In the genomic region with DNA sequence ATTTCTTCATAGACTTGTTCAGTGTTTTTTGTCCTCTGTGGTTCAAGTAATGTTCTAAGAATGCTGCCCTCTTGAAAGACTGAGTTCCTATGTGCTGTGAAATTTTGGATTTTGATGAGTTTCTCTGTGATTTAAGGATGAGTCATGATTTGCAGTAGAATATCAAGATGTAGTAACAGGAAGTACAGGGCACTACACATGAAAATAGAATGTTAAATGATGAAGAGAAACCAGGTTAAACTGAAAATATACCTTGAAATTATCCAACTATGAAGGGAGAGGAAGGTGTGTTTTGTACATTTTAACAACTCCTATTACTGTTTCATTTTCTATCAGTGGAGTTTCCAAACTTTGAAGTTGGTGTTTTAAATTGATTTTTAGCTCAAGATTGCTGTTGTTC, we compare ENCODE assay signal across 8 cellular contexts.
DNase-seq lines count a peak whose midpoint lies in the region; ATAC-seq and TF ChIP-seq lines count a peak whose summit lies in the region.

No MANE protein-coding gene starts in this region.

- no peak for DNase-seq in activated CD4-positive, CD25-positive, alpha-beta regulatory T cell treated with anti-CD3 and anti-CD28 coated beads, Interleukin-2, amount 50 U/mL, for 72 hours
- DNase-seq in RWPE1 (ENCODE audit: low spot score) = peak; percentile 72
- DNase-seq in epithelial cell of esophagus (ENCODE audit: low read depth) = peak; percentile 94
- no peak for DNase-seq in stimulated activated naive CD8-positive, alpha-beta T cell treated with anti-CD3 and anti-CD28 coated beads, Interleukin-15, amount 100 ng/mL, for 72 hours
- DNase-seq in stimulated activated CD8-positive, alpha-beta memory T cell treated with anti-CD3 and anti-CD28 coated beads, Interleukin-4, amount 100 ng/mL, for 48 hours = no peak
- no peak for DNase-seq in NCI-H146 (lab: John Stamatoyannopoulos, UW)

- TF ChIP-seq CTCF in RWPE1 (conservative IDR thresholded peaks at IDR 0.05; ENCODE audit: low read depth) (no peak), epithelial cell of esophagus (IDR thresholded peaks at IDR 0.05; ENCODE audit: insufficient read depth, low read depth, low read length, missing control alignments) (no peak)

- peak overlapping the region; percentile 52 to 74 for H3K4me3 Mint-ChIP-seq in stimulated activated naive CD8-positive, alpha-beta T cell treated with anti-CD3 and anti-CD28 coated beads, Interleukin-15, amount 100 ng/mL, for 72 hours

- H3K27ac ChIP-seq in RWPE1 = no peak overlapping the region

- no peak overlapping the region for H3K4me3 ChIP-seq in epithelial cell of esophagus (ENCODE audit: low read length)

- H3K27ac Mint-ChIP-seq in stimulated activated naive CD8-positive, alpha-beta T cell treated with anti-CD3 and anti-CD28 coated beads, Interleukin-15, amount 100 ng/mL, for 72 hours = peak overlapping the region in 1 of 2 donors; percentile 48

- H3K9me3 Mint-ChIP-seq in stimulated activated naive CD8-positive, alpha-beta T cell treated with anti-CD3 and anti-CD28 coated beads, Interleukin-15, amount 100 ng/mL, for 72 hours = no peaks in the 10 kb centered on the region

- CTCF ChIA-PET in RWPE1 (lab: Yijun Ruan, JAX) = no interaction called here

- ATAC-seq in activated CD4-positive, CD25-positive, alpha-beta regulatory T cell treated with anti-CD3 and anti-CD28 coated beads, Interleukin-2, amount 50 U/mL, for 24 hours = peak; percentile 57 to 63
- peak; percentile 38 for ATAC-seq in stimulated activated naive CD8-positive, alpha-beta T cell treated with anti-CD3 and anti-CD28 coated beads, Interleukin-15, amount 100 ng/mL, for 72 hours
- no peak for ATAC-seq in HG03457 (IDR thresholded peaks at IDR 0.05; ENCODE audit: unreplicated experiment)

- H3K27me3 Mint-ChIP-seq in stimulated activated naive CD8-positive, alpha-beta T cell treated with anti-CD3 and anti-CD28 coated beads, Interleukin-15, amount 100 ng/mL, for 72 hours = no peaks in the 10 kb centered on the region

- H3K4me1 Mint-ChIP-seq in stimulated activated naive CD8-positive, alpha-beta T cell treated with anti-CD3 and anti-CD28 coated beads, Interleukin-15, amount 100 ng/mL, for 72 hours = peaks cover 63% of the 10 kb centered on the region

- POLR2A ChIA-PET in RWPE1 (lab: Yijun Ruan, JAX; ENCODE audit: low non-redundant PET) = no interaction called here

Comparison
In these comparisons a context has a peak if more than half of its experiments do, and no peak if none do; other contexts are left out.
1. DNase-seq: peak in RWPE1 (single experiment) and epithelial cell of esophagus (single experiment); none in activated CD4-positive, CD25-positive, alpha-beta regulatory T cell treated with anti-CD3 and anti-CD28 coated beads, Interleukin-2, amount 50 U/mL, for 72 hours (single experiment), stimulated activated naive CD8-positive, alpha-beta T cell treated with anti-CD3 and anti-CD28 coated beads, Interleukin-15, amount 100 ng/mL, for 72 hours (0 of 2), stimulated activated CD8-positive, alpha-beta memory T cell treated with anti-CD3 and anti-CD28 coated beads, Interleukin-4, amount 100 ng/mL, for 48 hours (single experiment) and NCI-H146 (single experiment).